In the genomic region with DNA sequence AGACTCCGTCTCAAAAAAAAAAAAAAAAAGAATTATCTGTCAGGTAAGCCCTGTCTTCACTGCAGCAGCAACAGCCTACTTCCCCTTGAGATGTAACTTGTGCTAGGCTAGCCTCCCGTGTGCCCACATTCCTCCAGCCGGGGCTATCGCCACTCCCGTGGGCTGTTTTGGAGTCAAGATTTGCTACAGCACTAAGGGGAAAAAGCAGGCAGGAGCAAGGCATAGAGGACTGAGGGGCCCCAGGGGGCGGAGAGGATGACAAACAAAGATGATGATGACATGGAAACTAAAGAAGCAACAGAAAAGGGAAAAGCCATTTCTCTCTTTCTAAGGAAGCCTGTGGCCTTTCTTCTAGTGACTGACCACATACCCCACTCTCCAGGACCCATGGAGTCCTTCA, we compare ENCODE assay signal across 9 cellular contexts. TPM values are rescaled to one million over a fixed set of nuclear protein-coding genes. Genes with fewer than 3 reads are reported as not detected.
A peak's percentile ranks its signal among the peaks of the same experiment; 100 is the strongest.
DNase-seq lines count a peak whose midpoint lies in the region; ATAC-seq and TF ChIP-seq lines count a peak whose summit lies in the region.
"Had no signal": no experiment of that assay in that cellular context is flagged by ENCODE, and none has a peak within 500 bp of the region (broad histone marks: within the 10 kb centered on the region; RNA-seq: fewer than 3 reads in every experiment).

No MANE protein-coding gene starts in this region.

- H3K27ac ChIP-seq in DOHH2 (ENCODE audit: low read depth, low read length) = no peak overlapping the region

- H3K4me3 ChIP-seq in DOHH2 (ENCODE audit: low read length) = no peak overlapping the region; the same call in 1 of the 2 replicates

- H3K4me3 Mint-ChIP-seq in activated CD4-positive, alpha-beta T cell treated with anti-CD3 and anti-CD28 coated beads, Interleukin-2, amount 10 ng/mL, durations not matched to agents 7 days and 5 days = peak overlapping the region; percentile 99
- peak overlapping the region; percentile 93 for H3K4me3 Mint-ChIP-seq in central memory CD8-positive, alpha-beta T cell

- H3K27me3 Mint-ChIP-seq in activated CD4-positive, alpha-beta T cell treated with anti-CD3 and anti-CD28 coated beads, Interleukin-2, amount 10 ng/mL, durations not matched to agents 7 days and 5 days = no peaks in the 10 kb centered on the region
- no peaks in the 10 kb centered on the region for H3K27me3 Mint-ChIP-seq in central memory CD8-positive, alpha-beta T cell

- H3K36me3 ChIP-seq in DOHH2 (ENCODE audit: control insufficient read depth, low read length) = peaks cover 29% of the 10 kb centered on the region

- peak overlapping the region; percentile 97 for H3K27ac Mint-ChIP-seq in activated CD4-positive, alpha-beta T cell treated with anti-CD3 and anti-CD28 coated beads, Interleukin-2, amount 10 ng/mL, durations not matched to agents 7 days and 5 days
- H3K27ac Mint-ChIP-seq in central memory CD8-positive, alpha-beta T cell (ENCODE audit: low read depth) = peak overlapping the region; percentile 91

- peaks cover 16% of the 10 kb centered on the region for H3K79me2 ChIP-seq in DOHH2 (ENCODE audit: control insufficient read depth, low read length)

- peaks cover 58% of the 10 kb centered on the region for H3K36me3 Mint-ChIP-seq in activated CD4-positive, alpha-beta T cell treated with anti-CD3 and anti-CD28 coated beads, Interleukin-2, amount 10 ng/mL, durations not matched to agents 7 days and 5 days (ENCODE audit: low read depth)
- peaks cover 13% of the 10 kb centered on the region for H3K36me3 Mint-ChIP-seq in central memory CD8-positive, alpha-beta T cell (ENCODE audit: insufficient read depth)

- H3K9me3 Mint-ChIP-seq in activated CD4-positive, alpha-beta T cell treated with anti-CD3 and anti-CD28 coated beads, Interleukin-2, amount 10 ng/mL, durations not matched to agents 7 days and 5 days = no peaks in the 10 kb centered on the region
- no peaks in the 10 kb centered on the region for H3K9me3 Mint-ChIP-seq in central memory CD8-positive, alpha-beta T cell

- no peaks in the 10 kb centered on the region for H3K9me3 ChIP-seq in DOHH2 (ENCODE audit: control insufficient read depth, insufficient read depth, low read length)

- in situ Hi-C loops in G401 (cut with HindIII; ENCODE audit: low sequenced_read_pairs) = no loop called here

- no peak for DNase-seq in activated CD4-positive, alpha-beta T cell treated with anti-CD3 and anti-CD28 coated beads, Interleukin-2, amount 10 ng/mL, durations not matched to agents 7 days and 5 days
- DNase-seq in central memory CD8-positive, alpha-beta T cell (ENCODE audit: low spot score in 2 of 2) = no peak
- DNase-seq in stimulated activated CD4-positive, alpha-beta T cell treated with anti-CD3 and anti-CD28 coated beads, Interleukin-4, amount 100 ng/mL, for 24 hours = peak; percentile 64
- DNase-seq in NCI-H2171 (lab: John Stamatoyannopoulos, UW) (no peak), hippocampal formation (lab: John Stamatoyannopoulos, UW) (no peak), G401 (ENCODE audit: low spot score) (no peak)

- no peak for ATAC-seq in central memory CD8-positive, alpha-beta T cell (replicated peaks; ENCODE audit: extremely low read depth, poor library complexity, severe bottlenecking)
- no peak for ATAC-seq in activated CD4-positive, CD25-positive, alpha-beta regulatory T cell treated with anti-CD3 and anti-CD28 coated beads, Interleukin-2, amount 50 U/mL, for 24 hours

- H3K4me2 ChIP-seq in DOHH2 (ENCODE audit: low read length) = peak overlapping the region; percentile 95

- no peaks in the 10 kb centered on the region for H4K20me1 ChIP-seq in DOHH2 (ENCODE audit: control insufficient read depth, insufficient read depth, low read depth, low read length)

- TF ChIP-seq CTCF in DOHH2 (IDR thresholded peaks at IDR 0.05; ENCODE audit: low read depth, low read length, poor library complexity, severe bottlenecking) = no peak

- H3K4me1 ChIP-seq in DOHH2 (ENCODE audit: control insufficient read depth, low read length) = peaks cover 43% of the 10 kb centered on the region

- no peaks in the 10 kb centered on the region for H3K9me2 ChIP-seq in DOHH2 (replicated peaks; ENCODE audit: control insufficient read depth, low read length)

- H3F3A ChIP-seq in DOHH2 (ENCODE audit: control insufficient read depth, insufficient read depth) = peaks cover 21% of the 10 kb centered on the region

- CTCF ChIA-PET in activated CD4-positive, alpha-beta T cell treated with anti-CD3 and anti-CD28 coated beads, Interleukin-2, amount 10 ng/mL, durations not matched to agents 7 days and 5 days (lab: Charles Lee) = interaction anchor here (1.0 to 2.1 kb wide), 6 partner anchors 9 to 134 kb away, joined by 3 to 7 read pairs (median 4); partner anchors contain the start of gene GABPB2

- POLR2A ChIA-PET in activated CD4-positive, alpha-beta T cell treated with anti-CD3 and anti-CD28 coated beads, Interleukin-2, amount 10 ng/mL, durations not matched to agents 7 days and 5 days (lab: Charles Lee) = interaction anchor here (1.1 to 1.4 kb wide), 2 partner anchors 31 to 96 kb away, joined by 3 read pairs; partner anchors contain the start of genes PSMD4 and VPS72

- H3K27me3 ChIP-seq in DOHH2 (ENCODE audit: control insufficient read depth, low read length) = no peaks in the 10 kb centered on the region

- peaks cover 68% of the 10 kb centered on the region for H3K4me1 Mint-ChIP-seq in activated CD4-positive, alpha-beta T cell treated with anti-CD3 and anti-CD28 coated beads, Interleukin-2, amount 10 ng/mL, durations not matched to agents 7 days and 5 days
- peaks cover 58% of the 10 kb centered on the region for H3K4me1 Mint-ChIP-seq in central memory CD8-positive, alpha-beta T cell

RNA-seq across cellular contexts. Expression of gene TNFAIP8L2, which starts 1.9 kb away (rescaled TPM):
- total RNA-seq in activated CD4-positive, alpha-beta T cell treated with anti-CD3 and anti-CD28 coated beads, Interleukin-2, amount 10 ng/mL, durations not matched to agents 7 days and 5 days = 10 to 100 TPM; 33.7 to 38.4 TPM
- total RNA-seq in G401 (2014; rRNA removed; shearing (Covaris generic)) = not detected in 2 replicates
- total RNA-seq: HT1080 had no signal

RNA-seq across cellular contexts. Expression of gene LYSMD1, which starts 7.4 kb away (rescaled TPM):
- 1 to 10 TPM; 4.0 to 4.9 TPM for total RNA-seq in activated CD4-positive, alpha-beta T cell treated with anti-CD3 and anti-CD28 coated beads, Interleukin-2, amount 10 ng/mL, durations not matched to agents 7 days and 5 days
- total RNA-seq in G401 (2014; rRNA removed; shearing (Covaris generic)) = 6.2 and 8.9 TPM in 2 replicates

RNA-seq across cellular contexts. Expression of gene SCNM1, which starts 7.6 kb away (rescaled TPM):
- 10 to 100 TPM; 63.7 to 70.9 TPM for total RNA-seq in activated CD4-positive, alpha-beta T cell treated with anti-CD3 and anti-CD28 coated beads, Interleukin-2, amount 10 ng/mL, durations not matched to agents 7 days and 5 days
- total RNA-seq in G401 (2014; rRNA removed; shearing (Covaris generic)) = 44.3 and 57.7 TPM in 2 replicates

RNA-seq across cellular contexts. Expression of gene SEMA6C, which starts 11.9 kb away (rescaled TPM):
- total RNA-seq in activated CD4-positive, alpha-beta T cell treated with anti-CD3 and anti-CD28 coated beads, Interleukin-2, amount 10 ng/mL, durations not matched to agents 7 days and 5 days = 1 to 10 TPM; 3.8 TPM
- total RNA-seq in G401 (2014; rRNA removed; shearing (Covaris generic)) = 2.0 TPM in 2 replicates

RNA-seq across cellular contexts. Expression of gene TMOD4, which starts 17.5 kb away (rescaled TPM):
- 1 to 10 TPM; 2.0 to 2.7 TPM for total RNA-seq in activated CD4-positive, alpha-beta T cell treated with anti-CD3 and anti-CD28 coated beads, Interleukin-2, amount 10 ng/mL, durations not matched to agents 7 days and 5 days
- not detected in 2 replicates for total RNA-seq in G401 (2014; rRNA removed; shearing (Covaris generic))

Comparison
In these comparisons a context has a peak if more than half of its experiments do, and no peak if none do; other contexts are left out.
1. RNA of gene TNFAIP8L2, which starts 1.9 kb away (total RNA-seq): 33.7 to 38.4 TPM in activated CD4-positive, alpha-beta T cell treated with anti-CD3 and anti-CD28 coated beads, Interleukin-2, amount 10 ng/mL, durations not matched to agents 7 days and 5 days; not detected in G401; every median in the first group is over 10 times any median in the second.